In the genomic region with DNA sequence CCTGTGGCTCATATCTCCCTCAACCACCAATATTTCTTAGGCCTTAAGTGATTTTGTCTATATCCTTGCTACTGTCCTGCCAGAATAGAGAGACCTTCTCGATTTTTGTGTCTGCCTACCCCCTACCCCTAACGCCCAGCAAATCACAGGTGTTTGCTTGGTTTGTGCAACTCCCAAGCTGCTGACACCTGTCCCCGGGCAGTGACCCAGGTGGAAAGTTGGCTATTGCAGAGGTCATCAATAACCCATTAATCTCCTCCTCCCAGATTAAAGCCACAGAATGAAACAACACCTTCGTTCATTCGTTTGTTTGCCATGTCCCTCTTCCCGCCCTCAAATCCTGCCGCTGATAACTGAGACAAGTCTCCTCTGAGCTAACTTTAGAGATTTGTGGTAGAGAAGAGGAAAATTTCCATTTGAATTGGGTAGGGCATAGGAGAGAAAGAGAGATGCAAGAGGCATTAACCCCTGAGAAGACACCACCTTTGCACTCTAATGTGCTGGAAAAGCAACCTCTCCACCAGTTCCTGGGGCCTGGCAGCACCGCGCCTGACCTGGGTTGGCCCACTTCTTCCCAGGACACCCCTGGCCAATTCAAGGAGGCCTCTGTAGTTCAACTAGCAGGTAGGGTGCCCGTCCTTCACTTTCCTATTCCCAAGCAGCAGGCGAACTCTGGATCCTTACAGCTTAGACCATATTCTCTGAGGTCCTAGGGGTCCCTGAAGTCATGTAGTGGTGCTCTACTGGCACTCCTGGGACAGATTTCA, we compare ENCODE assay signal across 1 cellular context.
TF ChIP-seq lines count a peak whose summit lies in the region.

No MANE protein-coding gene starts in this region.

TF ChIP-seq in H1, 55 proteins besides CTCF, POLR2A, EP300 and RAD21:
- TF ChIP-seq TBP (IDR thresholded peaks at IDR 0.05; ENCODE audit: low read depth, low read length) (no peak), ZNF274 (IDR thresholded peaks at IDR 0.05; ENCODE audit: borderline replicate concordance, extremely low read depth, low read length) (no peak), HDAC6 (IDR thresholded peaks at IDR 0.05; ENCODE audit: low read depth, low read length) (no peak), SP2 (IDR thresholded peaks at IDR 0.05; ENCODE audit: low read length) (no peak), EZH2 (IDR thresholded peaks at IDR 0.05; ENCODE audit: low read depth, low read length, severe bottlenecking) (peak; percentile 62), SP1 (IDR thresholded peaks at IDR 0.05; ENCODE audit: low read depth, low read length) (no peak), TAF1 (IDR thresholded peaks at IDR 0.05; ENCODE audit: low read depth, low read length) (no peak), SIN3A (conservative IDR thresholded peaks at IDR 0.05 in 1 of 2, IDR thresholded peaks at IDR 0.05 in 1 of 2; ENCODE audit: low read depth in 1 of 2, low read length in 2 of 2) (no peak), RFX5 (IDR thresholded peaks at IDR 0.05; ENCODE audit: borderline replicate concordance, low read depth, low read length) (no peak), ASH2L (IDR thresholded peaks at IDR 0.05; ENCODE audit: low read length) (peak; percentile 29), SUZ12 (IDR thresholded peaks at IDR 0.05; ENCODE audit: low read length) (peak; percentile 33), HDAC2 (IDR thresholded peaks at IDR 0.05; ENCODE audit: borderline replicate concordance in 1 of 2, low read depth in 2 of 2, low read length in 2 of 2) (no peak), CREB1 (IDR thresholded peaks at IDR 0.05) (no peak), CTBP2 (IDR thresholded peaks at IDR 0.05; ENCODE audit: borderline replicate concordance, insufficient read depth, insufficient read length, low read length) (no peak), SIX5 (IDR thresholded peaks at IDR 0.05; ENCODE audit: low read depth, low read length) (no peak)
- TF ChIP-seq, protein P1, sequence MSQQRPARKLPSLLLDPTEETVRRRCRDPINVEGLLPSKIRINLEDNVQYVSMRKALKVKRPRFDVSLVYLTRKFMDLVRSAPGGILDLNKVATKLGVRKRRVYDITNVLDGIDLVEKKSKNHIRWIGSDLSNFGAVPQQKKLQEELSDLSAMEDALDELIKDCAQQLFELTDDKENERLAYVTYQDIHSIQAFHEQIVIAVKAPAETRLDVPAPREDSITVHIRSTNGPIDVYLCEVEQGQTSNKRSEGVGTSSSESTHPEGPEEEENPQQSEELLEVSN (IDR thresholded peaks at IDR 0.05) = peak; percentile 25; the same call in 1 of the 2 replicates
TF ChIP-seq in H1: peak in this region for 4.
